ENCODE assay signal across 29 cellular contexts in genomic region chr5:25418978-25419377, GRCh38.
"Had no signal": no experiment of that assay in that cellular context is flagged by ENCODE, and none has a peak within 500 bp of the region (broad histone marks: within the 10 kb centered on the region; RNA-seq: fewer than 3 reads in every experiment).

No MANE protein-coding gene starts in this region.

- ATAC-seq: effector memory CD8-positive, alpha-beta T cell; esophagus mucosa; foreskin keratinocyte; gastrocnemius medialis; gastroesophageal sphincter; heart left ventricle; heart right ventricle had no signal

- H3K79me2 ChIP-seq: hepatocyte had no signal

- FAIRE-seq: endometrium, endothelial cell of umbilical vein, frontal cortex had no signal

- H3K9me3 Mint-ChIP-seq: dendritic cell treated with granulocyte-macrophage colony-stimulating factor and Interleukin-4, amounts not matched to agents 40 ng/mL and 50 ng/mL, for 4 days had no signal

- H3K36me3 ChIP-seq: colonic mucosa, esophagus muscularis mucosa, esophagus squamous epithelium, gastrocnemius medialis, gastroesophageal sphincter, heart left ventricle, heart right ventricle had no signal

- H3K27me3 Mint-ChIP-seq: dendritic cell treated with granulocyte-macrophage colony-stimulating factor and Interleukin-4, amounts not matched to agents 40 ng/mL and 50 ng/mL, for 4 days; effector memory CD8-positive, alpha-beta T cell had no signal

- H2AFZ ChIP-seq: hepatocyte had no signal

- H3K27ac ChIP-seq: colonic mucosa, coronary artery, dorsolateral prefrontal cortex, epithelial cell of prostate, esophagus muscularis mucosa, esophagus squamous epithelium, foreskin keratinocyte, gastrocnemius medialis, gastroesophageal sphincter, heart left ventricle, heart right ventricle, hepatocyte had no signal

- H3K27ac Mint-ChIP-seq: dendritic cell treated with granulocyte-macrophage colony-stimulating factor and Interleukin-4, amounts not matched to agents 40 ng/mL and 50 ng/mL, for 4 days; effector memory CD8-positive, alpha-beta T cell had no signal

- H3K4me3 Mint-ChIP-seq: dendritic cell treated with granulocyte-macrophage colony-stimulating factor and Interleukin-4, amounts not matched to agents 40 ng/mL and 50 ng/mL, for 4 days; effector memory CD8-positive, alpha-beta T cell had no signal

- H3K4me1 ChIP-seq: colonic mucosa, esophagus muscularis mucosa, esophagus squamous epithelium, gastrocnemius medialis, gastroesophageal sphincter, heart left ventricle, heart right ventricle had no signal

- H3K27me3 ChIP-seq: colonic mucosa, dorsolateral prefrontal cortex, esophagus muscularis mucosa, esophagus squamous epithelium, foreskin keratinocyte, gastrocnemius medialis, gastroesophageal sphincter, heart left ventricle, heart right ventricle, hepatocyte had no signal

- H3K4me3 ChIP-seq: colonic mucosa, coronary artery, dorsolateral prefrontal cortex, esophagus muscularis mucosa, esophagus squamous epithelium, gastrocnemius medialis, gastroesophageal sphincter, heart left ventricle, heart right ventricle, hepatocyte had no signal

- H3K9me3 ChIP-seq: colonic mucosa, esophagus muscularis mucosa, gastrocnemius medialis, gastroesophageal sphincter, heart left ventricle had no signal

- H3K4me2 ChIP-seq: hepatocyte had no signal

- DNase-seq: colonic mucosa; cortex of kidney; dermis blood vessel endothelial cell; dorsolateral prefrontal cortex; effector CD4-positive, alpha-beta T cell; effector CD8-positive, alpha-beta T cell; effector memory CD4-positive, alpha-beta T cell; effector memory CD8-positive, alpha-beta T cell; erythroblast; esophagus squamous epithelium; foreskin fibroblast; foreskin keratinocyte; foreskin melanocyte; gastrocnemius medialis; glutamatergic neuron; head of caudate nucleus; heart left ventricle; heart right ventricle; hippocampal formation had no signal
